In genomic region chr4:23717528-23718248, GRCh38 we compare ENCODE assay signal across 8 cellular contexts.
DNase-seq lines count a peak whose midpoint lies in the region; ATAC-seq, FAIRE-seq and TF ChIP-seq lines count a peak whose summit lies in the region.

No MANE protein-coding gene starts in this region.

- no peaks in the 10 kb centered on the region for H3K4me1 Mint-ChIP-seq in activated CD8-positive, alpha-beta T cell treated with anti-CD3 and anti-CD28 coated beads for 36 hours (ENCODE audit: low read depth)
- H3K4me1 Mint-ChIP-seq in activated CD8-positive, alpha-beta T cell treated with anti-CD3 and anti-CD28 coated beads, Interleukin-2, amount 10 ng/mL, durations not matched to agents 7 days and 5 days (ENCODE audit: low read depth) = no peaks in the 10 kb centered on the region

- no peak overlapping the region for H3K27ac Mint-ChIP-seq in activated CD8-positive, alpha-beta T cell treated with anti-CD3 and anti-CD28 coated beads for 36 hours
- no peak overlapping the region for H3K27ac Mint-ChIP-seq in activated CD8-positive, alpha-beta T cell treated with anti-CD3 and anti-CD28 coated beads, Interleukin-2, amount 10 ng/mL, durations not matched to agents 7 days and 5 days

- TF ChIP-seq POLR2A in erythroblast (IDR thresholded peaks at IDR 0.05; ENCODE audit: low read length) (no peak), ovary (IDR thresholded peaks at IDR 0.05) (no peak), GM12892 (IDR thresholded peaks at IDR 0.05; ENCODE audit: low read depth, low read length) (no peak)

- no peak overlapping the region for H3K4me3 Mint-ChIP-seq in activated CD8-positive, alpha-beta T cell treated with anti-CD3 and anti-CD28 coated beads for 36 hours
- no peak overlapping the region for H3K4me3 Mint-ChIP-seq in activated CD8-positive, alpha-beta T cell treated with anti-CD3 and anti-CD28 coated beads, Interleukin-2, amount 10 ng/mL, durations not matched to agents 7 days and 5 days

- WGBS in smooth muscle cell (ENCODE audit: low lambda C conversion rate) = 94% methylated on average over 5 of the region's 5 CpGs
- 81 to 89% (median 85%) methylated on average over 5 of the region's 5 CpGs for WGBS in ovary, 3 donors

- H3K27ac ChIP-seq in smooth muscle cell (ENCODE audit: low read depth) (no peak overlapping the region), ovary (no peak overlapping the region)

- no peaks in the 10 kb centered on the region for H3K36me3 Mint-ChIP-seq in activated CD8-positive, alpha-beta T cell treated with anti-CD3 and anti-CD28 coated beads for 36 hours (ENCODE audit: low read depth)
- no peaks in the 10 kb centered on the region for H3K36me3 Mint-ChIP-seq in activated CD8-positive, alpha-beta T cell treated with anti-CD3 and anti-CD28 coated beads, Interleukin-2, amount 10 ng/mL, durations not matched to agents 7 days and 5 days (ENCODE audit: low read depth)

- no peak overlapping the region for H3K9ac ChIP-seq in smooth muscle cell (ENCODE audit: low read depth)

- no peaks in the 10 kb centered on the region for H3K27me3 Mint-ChIP-seq in activated CD8-positive, alpha-beta T cell treated with anti-CD3 and anti-CD28 coated beads for 36 hours
- no peaks in the 10 kb centered on the region for H3K27me3 Mint-ChIP-seq in activated CD8-positive, alpha-beta T cell treated with anti-CD3 and anti-CD28 coated beads, Interleukin-2, amount 10 ng/mL, durations not matched to agents 7 days and 5 days (ENCODE audit: low read depth)

- FAIRE-seq in GM12892 (lab: Jason Lieb, UNC) = no peak

- H3K79me2 ChIP-seq in smooth muscle cell (ENCODE audit: low read depth) = no peaks in the 10 kb centered on the region

- H3K4me3 ChIP-seq in smooth muscle cell = no peak overlapping the region
- no peak overlapping the region for H3K4me3 ChIP-seq in ovary

- H3K36me3 ChIP-seq in smooth muscle cell (ENCODE audit: low read depth) (no peaks in the 10 kb centered on the region), ovary (no peaks in the 10 kb centered on the region)

- CTCF ChIA-PET in activated CD8-positive, alpha-beta T cell treated with anti-CD3 and anti-CD28 coated beads for 36 hours (lab: Charles Lee) = interaction anchor here (0.9 kb wide), 1 partner anchor 16 kb away, joined by 4 read pairs; no protein-coding TSS in a partner anchor
- CTCF ChIA-PET in activated CD8-positive, alpha-beta T cell treated with anti-CD3 and anti-CD28 coated beads, Interleukin-2, amount 10 ng/mL, durations not matched to agents 7 days and 5 days (lab: Charles Lee) = no interaction called here

- H3K4me1 ChIP-seq in smooth muscle cell (ENCODE audit: low read depth) = no peaks in the 10 kb centered on the region
- H3K4me1 ChIP-seq in ovary (ENCODE audit: insufficient read depth) = no peaks in the 10 kb centered on the region

- H3K4me2 ChIP-seq in smooth muscle cell = no peak overlapping the region

- H3F3A ChIP-seq in smooth muscle cell (ENCODE audit: low read depth) = no peaks in the 10 kb centered on the region

- POLR2A ChIA-PET in activated CD8-positive, alpha-beta T cell treated with anti-CD3 and anti-CD28 coated beads for 36 hours (lab: Charles Lee) = interaction anchor here (0.6 kb wide), 1 partner anchor 495 kb away, joined by 3 read pairs; no protein-coding TSS in a partner anchor
- POLR2A ChIA-PET in activated CD8-positive, alpha-beta T cell treated with anti-CD3 and anti-CD28 coated beads, Interleukin-2, amount 10 ng/mL, durations not matched to agents 7 days and 5 days (lab: Charles Lee) = no interaction called here

- intact Hi-C loops in activated CD8-positive, alpha-beta T cell treated with anti-CD3 and anti-CD28 coated beads for 36 hours (cut with micrococcal nuclease) = no loop called here
- intact Hi-C loops in posterior cingulate gyrus (cut with DNase I) = no loop called here
- intact Hi-C loops in ovary (cut with DNase I) = no loop called here

- H3K9me3 ChIP-seq in smooth muscle cell (replicated peaks; ENCODE audit: low read depth) = no peaks in the 10 kb centered on the region
- no peaks in the 10 kb centered on the region for H3K9me3 ChIP-seq in ovary

- H4K20me1 ChIP-seq in smooth muscle cell (ENCODE audit: low read depth) = no peaks in the 10 kb centered on the region

- no peak overlapping the region for H2AFZ ChIP-seq in smooth muscle cell (ENCODE audit: low read depth)

- ATAC-seq in activated CD8-positive, alpha-beta T cell treated with anti-CD3 and anti-CD28 coated beads for 36 hours = peak; percentile 49
- no peak for ATAC-seq in activated CD8-positive, alpha-beta T cell treated with anti-CD3 and anti-CD28 coated beads, Interleukin-2, amount 10 ng/mL, durations not matched to agents 7 days and 5 days

- peaks cover 2% of the 10 kb centered on the region for H3K9me3 Mint-ChIP-seq in activated CD8-positive, alpha-beta T cell treated with anti-CD3 and anti-CD28 coated beads for 36 hours
- no peaks in the 10 kb centered on the region for H3K9me3 Mint-ChIP-seq in activated CD8-positive, alpha-beta T cell treated with anti-CD3 and anti-CD28 coated beads, Interleukin-2, amount 10 ng/mL, durations not matched to agents 7 days and 5 days (ENCODE audit: insufficient read depth)

- peak; percentile 3 for DNase-seq in activated CD8-positive, alpha-beta T cell treated with anti-CD3 and anti-CD28 coated beads for 36 hours
- no peak for DNase-seq in activated CD8-positive, alpha-beta T cell treated with anti-CD3 and anti-CD28 coated beads, Interleukin-2, amount 10 ng/mL, durations not matched to agents 7 days and 5 days
- DNase-seq in NCI-H460 (ENCODE audit: extremely low read depth, low read depth) (peak; percentile 31), erythroblast (lab: John Stamatoyannopoulos, UW) (peak; percentile 1 to 10), smooth muscle cell (lab: John Stamatoyannopoulos, UW; ENCODE audit: unreplicated experiment) (no peak), posterior cingulate gyrus (no peak), ovary (no peak), GM12892 (ENCODE audit: insufficient read length) (no peak)

- no peak for TF ChIP-seq EP300 in ovary (IDR thresholded peaks at IDR 0.05)

- peak; percentile 31 for TF ChIP-seq CTCF in activated CD8-positive, alpha-beta T cell treated with anti-CD3 and anti-CD28 coated beads for 36 hours (IDR thresholded peaks at IDR 0.05)
- peak; percentile 54 for TF ChIP-seq CTCF in smooth muscle cell (IDR thresholded peaks at IDR 0.05; ENCODE audit: borderline replicate concordance, insufficient read depth, poor library complexity, severe bottlenecking)
- TF ChIP-seq CTCF in ovary (IDR thresholded peaks at IDR 0.05) = no peak

- H3K27me3 ChIP-seq in smooth muscle cell (ENCODE audit: low read depth) (no peaks in the 10 kb centered on the region), ovary (no peaks in the 10 kb centered on the region)

Comparison
In these comparisons a context has a peak if more than half of its experiments do, and no peak if none do; other contexts are left out.
1. DNase-seq: peak in activated CD8-positive, alpha-beta T cell treated with anti-CD3 and anti-CD28 coated beads for 36 hours (single experiment), NCI-H460 (single experiment) and erythroblast (2 of 2); none in activated CD8-positive, alpha-beta T cell treated with anti-CD3 and anti-CD28 coated beads, Interleukin-2, amount 10 ng/mL, durations not matched to agents 7 days and 5 days (single experiment), smooth muscle cell (single experiment), posterior cingulate gyrus (0 of 10), ovary (0 of 5) and GM12892 (single experiment).
2. CTCF ChIP-seq: peak in activated CD8-positive, alpha-beta T cell treated with anti-CD3 and anti-CD28 coated beads for 36 hours (single experiment) and smooth muscle cell (single experiment); none in ovary (0 of 3).